9 cellular contexts compared by ENCODE assay signal in genomic region chrX:39912126-39912525, GRCh38.
"Had no signal": no experiment of that assay in that cellular context is flagged by ENCODE, and none has a peak within 500 bp of the region (broad histone marks: within the 10 kb centered on the region; RNA-seq: fewer than 3 reads in every experiment).

No MANE protein-coding gene starts in this region.

- H3K9me3 Mint-ChIP-seq: IgD-negative memory B cell had no signal

- H2AFZ ChIP-seq: GM23248 had no signal

- H3K36me3 Mint-ChIP-seq: IgD-negative memory B cell had no signal

- ATAC-seq: HepG2 had no signal

- H3K27ac Mint-ChIP-seq: H9, IgD-negative memory B cell had no signal

- FAIRE-seq: H54, HepG2 had no signal

- DNase-seq: GM23248, GOT3, H9, HCEC 1CT had no signal

- H3K4me3 ChIP-seq: GM23248 had no signal

- H3K9ac ChIP-seq: GM23248, KMS-11 had no signal

- H3K4me2 ChIP-seq: KMS-11 had no signal

- H3K4me3 Mint-ChIP-seq: H9, IgD-negative memory B cell had no signal

- H3K27ac ChIP-seq: GM23248, HL-60, KMS-11 had no signal
